Comparison of ENCODE assay signal across 8 cellular contexts in the genomic region with DNA sequence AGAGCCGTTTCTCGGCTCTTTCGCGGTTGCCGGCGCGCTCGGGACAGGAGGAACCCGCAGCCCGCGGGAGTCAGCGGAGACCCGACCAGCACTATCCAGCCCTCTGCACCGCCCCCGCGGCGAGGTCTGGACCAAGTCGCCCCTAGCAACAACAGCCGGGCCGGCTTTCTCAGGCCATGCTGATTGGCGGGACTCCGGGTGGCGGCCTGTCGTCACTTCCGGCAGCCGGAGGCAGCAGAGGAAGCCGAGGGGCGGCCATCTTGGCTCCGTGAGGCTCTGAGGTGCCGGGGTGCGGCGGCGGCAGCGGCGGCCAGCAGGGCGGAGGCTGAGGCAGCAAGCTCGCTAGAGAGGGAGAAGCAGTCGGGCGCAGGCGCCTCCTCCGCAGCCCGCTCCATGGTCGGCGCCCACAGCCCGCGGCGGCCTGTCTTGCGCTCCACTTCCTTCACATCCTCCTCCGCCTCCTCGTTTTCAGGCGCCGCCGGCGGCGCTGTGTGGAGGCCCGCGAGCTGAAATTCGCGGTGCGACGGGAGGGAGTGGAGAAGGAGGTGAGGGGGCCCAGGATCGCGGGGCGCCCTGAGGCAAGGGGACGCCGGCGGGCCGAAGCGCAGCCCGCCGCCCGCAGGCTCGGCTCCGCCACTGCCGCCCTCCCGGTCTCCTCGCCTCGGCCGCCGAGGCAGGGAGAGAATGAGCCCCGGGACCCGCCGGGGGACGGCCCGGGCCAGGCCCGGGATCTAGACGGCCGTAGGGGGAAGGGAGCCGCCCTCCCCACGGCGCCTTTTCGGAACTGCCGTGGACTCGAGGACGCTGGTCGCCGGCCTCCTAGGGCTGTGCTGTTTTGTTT. TPM values are rescaled to one million over a fixed set of nuclear protein-coding genes. Genes with fewer than 3 reads are reported as not detected.
DNase-seq lines count a peak whose midpoint lies in the region; ATAC-seq lines count a peak whose summit lies in the region.

MARK3 (plus strand) TSS at position 263 of the 841 bp plus-strand sequence. CDS start 615 bp downstream, outside the sequence.

- H3K4me1 Mint-ChIP-seq in dendritic cell treated with granulocyte-macrophage colony-stimulating factor and Interleukin-4, amounts not matched to agents 40 ng/mL and 50 ng/mL, for 4 days (ENCODE audit: low read depth) = peaks cover 44% of the 10 kb centered on the region

- ATAC-seq in GM19395 (IDR thresholded peaks at IDR 0.05; ENCODE audit: unreplicated experiment) = peak; percentile 94
- ATAC-seq in HG03565 (IDR thresholded peaks at IDR 0.05; ENCODE audit: unreplicated experiment) = peak; percentile 90
- peak; percentile 92 for ATAC-seq in left lobe of liver

- DNase-seq in CD1c-positive myeloid dendritic cell (ENCODE audit: extremely low spot score) (peak; percentile 99), NCI-H748 treated with DMSO at 0.1 percent for 48 hours (lab: John Stamatoyannopoulos, UW) (peak; percentile 93), left lobe of liver (ENCODE audit: low spot score) (peak; percentile 98)
- peak; percentile 91 to 96 for DNase-seq in activated CD4-positive, alpha-beta T cell treated with anti-CD3 and anti-CD28 coated beads, Interleukin-2, amount 50 U/mL, for 24 hours (ENCODE audit: low read depth in 1 of 2, low spot score in 1 of 2)
- peak; percentile 92 for DNase-seq in stimulated activated CD4-positive, alpha-beta T cell treated with anti-CD3 and anti-CD28 coated beads, Interleukin-2, amount 100 ng/mL, for 4 hours (ENCODE audit: low read depth)

- H3K9me3 Mint-ChIP-seq in dendritic cell treated with granulocyte-macrophage colony-stimulating factor and Interleukin-4, amounts not matched to agents 40 ng/mL and 50 ng/mL, for 4 days = no peaks in the 10 kb centered on the region

- no peaks in the 10 kb centered on the region for H3K27me3 Mint-ChIP-seq in dendritic cell treated with granulocyte-macrophage colony-stimulating factor and Interleukin-4, amounts not matched to agents 40 ng/mL and 50 ng/mL, for 4 days

- peak within 1 kb of the TSS; percentile 90 for H3K4me3 Mint-ChIP-seq in dendritic cell treated with granulocyte-macrophage colony-stimulating factor and Interleukin-4, amounts not matched to agents 40 ng/mL and 50 ng/mL, for 4 days

- peak within 1 kb of the TSS; percentile 91 for H3K27ac Mint-ChIP-seq in dendritic cell treated with granulocyte-macrophage colony-stimulating factor and Interleukin-4, amounts not matched to agents 40 ng/mL and 50 ng/mL, for 4 days

- peaks cover 9% of the 10 kb centered on the region for H3K36me3 Mint-ChIP-seq in dendritic cell treated with granulocyte-macrophage colony-stimulating factor and Interleukin-4, amounts not matched to agents 40 ng/mL and 50 ng/mL, for 4 days (ENCODE audit: low read depth)

- intact Hi-C loops in dendritic cell treated with granulocyte-macrophage colony-stimulating factor and Interleukin-4, amounts not matched to agents 40 ng/mL and 50 ng/mL, for 4 days (cut with micrococcal nuclease) = loop anchor here (2.0 to 5.0 kb wide), 2 partner anchors 33 to 51 kb away; partner anchors contain the start of gene EIF5

RNA-seq across cellular contexts. Expression of gene MARK3, which starts in this region (rescaled TPM):
- 26.5 TPM for total RNA-seq in left lobe of liver

Comparison
In these comparisons a context has a peak if more than half of its experiments do, and no peak if none do; other contexts are left out.
1. Peak in every context shown above with its lines: DNase-seq and ATAC-seq.